In the genomic region with DNA sequence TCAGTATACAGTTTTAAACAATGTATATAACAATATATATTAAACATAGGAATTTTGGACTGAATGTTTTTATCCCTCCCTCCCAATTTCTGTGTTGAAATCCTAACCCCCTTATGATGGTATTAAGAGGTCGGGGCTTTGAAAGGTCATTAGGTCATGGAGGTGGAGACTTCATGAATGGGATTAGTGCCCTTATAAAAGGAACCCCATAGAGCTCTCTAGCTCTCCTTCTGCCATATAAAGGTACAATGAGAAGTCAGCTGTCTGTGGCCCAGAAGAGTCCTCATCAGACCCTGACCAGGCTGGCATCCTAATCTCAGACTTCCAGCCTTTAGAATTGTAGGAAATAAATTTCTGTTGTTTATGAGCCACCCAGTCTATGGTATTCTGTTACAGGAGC, we compare ENCODE assay signal across 19 cellular contexts. TPM values are rescaled to one million over a fixed set of nuclear protein-coding genes. Genes with fewer than 3 reads are reported as not detected.
DNase-seq lines count a peak whose midpoint lies in the region; ATAC-seq, FAIRE-seq and TF ChIP-seq lines count a peak whose summit lies in the region.
"Had no signal": no experiment of that assay in that cellular context is flagged by ENCODE, and none has a peak within 500 bp of the region (broad histone marks: within the 10 kb centered on the region; RNA-seq: fewer than 3 reads in every experiment).

No MANE protein-coding gene starts in this region.

- H2AFZ ChIP-seq in HepG2 (ENCODE audit: low read length) (no peak overlapping the region), osteoblast (ENCODE audit: low read length) (no peak overlapping the region)
- H2AFZ ChIP-seq: GM23338 had no signal

- CTCF ChIA-PET in HepG2 (lab: Yijun Ruan, JAX; ENCODE audit: low intra/inter-chr PET ratio, low total read pairs), result no interaction called here

- no peak for TF ChIP-seq RAD21 in liver (IDR thresholded peaks at IDR 0.05)
- no peak for TF ChIP-seq RAD21 in HepG2 (CRISPR knock-in tag; IDR thresholded peaks at IDR 0.05)

- H3K4me3 ChIP-seq in liver (ENCODE audit: low read depth in 1 of 3, low read length in 3 of 3) (peak overlapping the region in 2 of 3 donors; percentile 1 to 23), HepG2 (replicated peaks in 1 of 3; ENCODE audit: insufficient read depth in 1 of 3, low read depth in 2 of 3, low read length in 3 of 3) (no peak overlapping the region), fibroblast of pulmonary artery (replicated peaks; ENCODE audit: low read depth, low read length) (peak overlapping the region; percentile 96), osteoblast (ENCODE audit: insufficient read depth, low read length) (peak overlapping the region; percentile 53), aorta (ENCODE audit: low read length in 2 of 2) (peak overlapping the region; percentile 26 to 43)
- H3K4me3 ChIP-seq: GM23338 had no signal

- TF ChIP-seq POLR2A in HepG2 (IDR thresholded peaks at IDR 0.05; ENCODE audit: insufficient read depth in 1 of 2, low read depth in 2 of 2, low read length in 2 of 2), result no peak

- H3K4me2 ChIP-seq in HepG2 (ENCODE audit: low read depth, low read length), result no peak overlapping the region
- peak overlapping the region; percentile 97 for H3K4me2 ChIP-seq in osteoblast (ENCODE audit: insufficient read depth, low read length)
- H3K4me2 ChIP-seq: GM23338 had no signal

- H3K27ac ChIP-seq in liver (ENCODE audit: low read depth in 1 of 2, low read length in 2 of 2), result no peak overlapping the region
- no peak overlapping the region for H3K27ac ChIP-seq in HepG2 (ENCODE audit: extremely low read length, insufficient read depth, low read length)
- H3K27ac ChIP-seq in osteoblast (ENCODE audit: low read depth, low read length), result peak overlapping the region; percentile 15
- no peak overlapping the region for H3K27ac ChIP-seq in aorta (ENCODE audit: low read depth in 1 of 2, low read length in 2 of 2)

- POLR2A ChIA-PET in HepG2 (lab: Yijun Ruan, JAX), result no interaction called here

- peaks cover 0 to 53% (median 23%) of the 10 kb centered on the region in 4 donors for H3K4me1 ChIP-seq in liver (ENCODE audit: control insufficient read depth in 4 of 4, insufficient read depth in 4 of 4, low read length in 3 of 4)
- H3K4me1 ChIP-seq in HepG2 (ENCODE audit: insufficient read depth, low read length), result peaks cover 22% of the 10 kb centered on the region
- peaks cover 37% of the 10 kb centered on the region for H3K4me1 ChIP-seq in osteoblast (ENCODE audit: insufficient read depth, low read length)
- H3K4me1 ChIP-seq in aorta (ENCODE audit: control insufficient read depth in 1 of 2, insufficient read depth in 2 of 2, low read length in 2 of 2), result peaks cover 2 to 9% of the 10 kb centered on the region in 2 donors

- H3K79me2 ChIP-seq in HepG2 (ENCODE audit: insufficient read depth, low read length) (no peaks in the 10 kb centered on the region), osteoblast (ENCODE audit: insufficient read depth, low read length) (peaks cover 88% of the 10 kb centered on the region)

- H3K9ac ChIP-seq in liver (ENCODE audit: low read depth in 1 of 2, low read length in 2 of 2), result no peak overlapping the region
- no peak overlapping the region for H3K9ac ChIP-seq in HepG2 (ENCODE audit: insufficient read depth, low read depth, low read length)

- TF ChIP-seq CTCF in liver (IDR thresholded peaks at IDR 0.05; ENCODE audit: low read depth, low read length, missing input control), result no peak
- no peak for TF ChIP-seq CTCF in HepG2 (CRISPR knock-in tag; IDR thresholded peaks at IDR 0.05)
- TF ChIP-seq CTCF in fibroblast of pulmonary artery (IDR thresholded peaks at IDR 0.05; ENCODE audit: low read length, missing control alignments), result no peak
- TF ChIP-seq CTCF in osteoblast (IDR thresholded peaks at IDR 0.05; ENCODE audit: extremely low read depth, low read depth, low read length), result no peak

- H3K27me3 ChIP-seq in liver (ENCODE audit: control insufficient read depth in 4 of 4, insufficient read depth in 4 of 4, low read length in 3 of 4) (no peaks in the 10 kb centered on the region), HepG2 (ENCODE audit: control insufficient read depth in 1 of 2, insufficient read depth in 2 of 2, low read length in 2 of 2) (peaks cover 0 to 12% of the 10 kb centered on the region in 2 experiments; a peak in 2 of 5 replicates), osteoblast (ENCODE audit: insufficient read depth, low read length) (no peaks in the 10 kb centered on the region), aorta (ENCODE audit: control insufficient read depth in 1 of 2, insufficient read depth in 2 of 2, low read length in 1 of 2) (no peaks in the 10 kb centered on the region)

- in situ Hi-C loops in HepG2 (cut with HindIII; ENCODE audit: extremely low pct_ligation_motif_present, low pct_unique_long_range_greater_than_20kb), result no loop called here

- no TSS peak for BruUV-seq in HepG2 (replicated peaks; lab: Mats Ljungman, UMichigan)

- ATAC-seq in HepG2 (no peak), aorta (ENCODE audit: low FRiP score) (no peak)
- ATAC-seq: GM23338 had no signal

- H4K20me1 ChIP-seq in HepG2 (ENCODE audit: insufficient read depth, low read length) (no peaks in the 10 kb centered on the region), osteoblast (ENCODE audit: insufficient read depth, low read length) (peaks cover 44% of the 10 kb centered on the region)

- intact Hi-C loops in HepG2 (cut with micrococcal nuclease; ENCODE audit: unreplicated experiment), result no loop called here
- intact Hi-C loops in aorta (cut with DNase I), result no loop called here

- 36% methylated on average over 1 of the region's 1 CpG for WGBS in liver
- 0% methylated on average over 1 of the region's 1 CpG for WGBS in HepG2 (ENCODE audit: low lambda C conversion rate)
- 66 to 71% methylated on average over 1 of the region's 1 CpG for WGBS in aorta, 2 donors

- TF ChIP-seq EP300 in HepG2 (IDR thresholded peaks at IDR 0.05; ENCODE audit: low read depth in 2 of 2, low read length in 2 of 2), result no peak
- no peak for TF ChIP-seq EP300 in HepG2 (CRISPR knock-in tag; IDR thresholded peaks at IDR 0.05; ENCODE audit: borderline replicate concordance)

- H3K36me3 ChIP-seq in liver (ENCODE audit: control insufficient read depth in 4 of 4, insufficient read depth in 3 of 4, low read depth in 1 of 4, low read length in 3 of 4) (peaks cover 2 to 49% (median 37%) of the 10 kb centered on the region in 4 donors), HepG2 (replicated peaks in 1 of 2; ENCODE audit: control insufficient read depth in 1 of 2, insufficient read depth in 2 of 2, low read length in 2 of 2) (no peaks in the 10 kb centered on the region), osteoblast (ENCODE audit: insufficient read depth, low read length) (peaks cover 72% of the 10 kb centered on the region), aorta (ENCODE audit: control insufficient read depth in 1 of 2, insufficient read depth in 2 of 2, low read length in 1 of 2) (peaks cover 1 to 3% of the 10 kb centered on the region in 2 donors)

- H3K9me3 ChIP-seq in liver (ENCODE audit: control insufficient read depth in 4 of 4, low read length in 3 of 4) (no peaks in the 10 kb centered on the region), HepG2 (ENCODE audit: low read length) (no peaks in the 10 kb centered on the region), osteoblast (ENCODE audit: low read depth, low read length) (peaks cover 1% of the 10 kb centered on the region), aorta (ENCODE audit: control insufficient read depth, low read length) (no peaks in the 10 kb centered on the region)

- FAIRE-seq in HepG2 (lab: Jason Lieb, UNC), result no peak

- DNase-seq in HepG2 (ENCODE audit: low spot score), result no peak
- peak; percentile 45 for DNase-seq in fibroblast of pulmonary artery (ENCODE audit: low read depth)
- no peak for DNase-seq in osteoblast (ENCODE audit: insufficient read length, low spot score, missing footprints)
- no peak for DNase-seq in aorta
- DNase-seq in DMS79 treated with DMSO at 0.1 percent for 48 hours (lab: John Stamatoyannopoulos, UW), result no peak
- no peak for DNase-seq in NCI-H128 (lab: John Stamatoyannopoulos, UW; ENCODE audit: unreplicated experiment)
- DNase-seq in GDM1 (lab: John Stamatoyannopoulos, UW), result no peak
- DNase-seq: AML-193; CD4-positive, CD25-positive, alpha-beta regulatory T cell; DND-41; GF-D8; HFFc6; NCI-H146; NCI-H2081 treated with DMSO at 0.1 percent for 48 hours; NCI-H226; NCI-H526 treated with DMSO at 0.1 percent for 48 hours; NK-92 treated with Interleukin-12 subunit alpha and Interleukin-12 subunit beta, amount 100 ng/mL, for 24 hours had no signal

TF ChIP-seq in liver, 16 proteins besides CTCF, POLR2A, EP300 and RAD21 (continues in another document):
- no peak for TF ChIP-seq HNF4G (IDR thresholded peaks at IDR 0.05)
- TF ChIP-seq TAF1 (conservative IDR thresholded peaks at IDR 0.05), result peak; percentile 30

TF ChIP-seq in HepG2, 621 proteins besides CTCF, POLR2A, EP300 and RAD21 (continues in another document):
- no peak for TF ChIP-seq BRD4 (CRISPR knock-in tag; IDR thresholded peaks at IDR 0.05)

RNA-seq across cellular contexts. Expression of gene NNMT, which starts 6.5 kb away (rescaled TPM):
- total RNA-seq in liver, result 1,000 to 10,000 TPM in 1 of 2 donors, under 1 TPM in 1; 0.47 to 2,438 TPM
- 1,000 to 10,000 TPM; 3,316 to 3,724 TPM for polyA plus RNA-seq in liver
- total RNA-seq in HepG2 (2016; rRNA removed; fragmentation: Illumina TruSeq; extraction: Trizol), result not detected in 2 replicates
- not detected in 2 replicates for total RNA-seq in HepG2 (2016; cell fraction: cytosol; rRNA removed; fragmentation: Illumina TruSeq; extraction: Trizol; ENCODE audit: low read depth)
- total RNA-seq in HepG2 (2016; cell fraction: insoluble cytoplasmic fraction; rRNA removed; fragmentation: Illumina TruSeq; extraction: Trizol), result not detected in 2 replicates
- not detected in 2 replicates for total RNA-seq in HepG2 (2016; cell fraction: membrane; rRNA removed; fragmentation: Illumina TruSeq; extraction: Trizol)
- total RNA-seq in HepG2 (2016; cell fraction: nucleus; rRNA removed; fragmentation: Illumina TruSeq; extraction: Trizol), result not detected in 2 replicates
- 0.13 TPM in 1 of 2 replicates, not detected in the other for polyA plus RNA-seq in HepG2 (2011; rRNA removed)
- 0.21 TPM in 1 of 2 replicates, not detected in the other for polyA plus RNA-seq in HepG2 (2011; cell fraction: cytosol; rRNA removed)
- polyA plus RNA-seq in HepG2 (2011; cell fraction: nucleus; rRNA removed), result not detected in 2 replicates
- not detected in 2 replicates for polyA plus RNA-seq in HepG2 (2012)
- polyA plus RNA-seq in HepG2 (2016; cell fraction: cytosol; fragmentation: Illumina TruSeq; extraction: Trizol; ENCODE audit: low read depth), result not detected in 2 replicates
- not detected in 2 replicates for polyA plus RNA-seq in HepG2 (2016; cell fraction: insoluble cytoplasmic fraction; fragmentation: Illumina TruSeq; extraction: Trizol; ENCODE audit: low read depth)
- polyA plus RNA-seq in HepG2 (2016; cell fraction: membrane; fragmentation: Illumina TruSeq; extraction: Trizol; ENCODE audit: low read depth), result not detected in 2 replicates
- polyA plus RNA-seq in HepG2 (2016; cell fraction: nucleus; fragmentation: Illumina TruSeq; extraction: Trizol; ENCODE audit: insufficient read depth, low read depth), result not detected in 2 replicates
- 129 TPM in 1 of 2 replicates, not detected in the other for polyA minus RNA-seq in HepG2 (2011; rRNA and poly(A)+ RNA removed; ENCODE audit: low replicate concordance)
- 1.6 and 1.8 TPM in 2 replicates for polyA minus RNA-seq in HepG2 (2011; cell fraction: cytosol; rRNA and poly(A)+ RNA removed)
- 1.4 and 1.5 TPM in 2 replicates for polyA minus RNA-seq in HepG2 (2011; cell fraction: nucleus; rRNA and poly(A)+ RNA removed)
- total RNA-seq in osteoblast, result 1,091 and 1,196 TPM in 2 replicates
- total RNA-seq in aorta, result 100 to 1,000 TPM; 597 to 862 TPM
- polyA plus RNA-seq in aorta, result 1,000 to 10,000 TPM in 1 of 2 donors, 100 to 1,000 TPM in 1; 405 to 1,814 TPM
- total RNA-seq: CD4-positive, CD25-positive, alpha-beta regulatory T cell; GM23338 had no signal
- polyA plus RNA-seq: CD4-positive, CD25-positive, alpha-beta regulatory T cell had no signal

Comparison
In these comparisons a context has a peak if more than half of its experiments do, and no peak if none do; other contexts are left out.
1. H3K4me3 ChIP-seq: peak in liver (2 of 3), fibroblast of pulmonary artery (single experiment), osteoblast (single experiment) and aorta (2 of 2); none in HepG2 (0 of 3).